ENCODE assay signal across 10 cellular contexts in the genomic region with DNA sequence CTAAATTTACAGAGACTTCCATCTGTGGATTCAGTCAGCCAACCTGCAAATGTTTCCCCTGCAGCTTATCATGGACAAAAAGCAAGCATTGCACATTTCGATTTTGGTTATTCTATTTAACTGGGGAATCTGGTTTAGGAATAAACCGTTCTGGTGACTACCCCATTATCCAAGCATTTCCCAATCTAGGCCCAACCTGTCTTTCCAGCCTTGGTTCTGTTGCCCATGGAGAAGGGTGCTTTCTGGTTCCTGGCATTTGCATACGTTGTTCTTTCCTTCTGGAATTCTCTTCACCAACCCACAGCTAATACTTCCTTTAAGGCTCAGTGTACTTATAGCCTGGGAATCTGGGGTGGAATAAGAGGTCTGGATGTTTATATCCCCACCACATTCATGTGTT. TPM values are rescaled to one million over a fixed set of nuclear protein-coding genes. Genes with fewer than 3 reads are reported as not detected.
DNase-seq lines count a peak whose midpoint lies in the region; ATAC-seq and TF ChIP-seq lines count a peak whose summit lies in the region.
"Had no signal": no experiment of that assay in that cellular context is flagged by ENCODE, and none has a peak within 500 bp of the region (broad histone marks: within the 10 kb centered on the region; RNA-seq: fewer than 3 reads in every experiment).

No MANE protein-coding gene starts in this region.

- H3K4me3 ChIP-seq in HCT116 (replicated peaks in 1 of 2; ENCODE audit: low read depth in 1 of 2, low read length in 2 of 2) (0 out of 4 replicates have a peak overlapping the region, but pooled peaks of 1 of the 2 experiments have one; percentile 82), SJCRH30 (peak overlapping the region; percentile 99), epithelial cell of esophagus (ENCODE audit: low read length) (no peak overlapping the region), prostate gland (no peak overlapping the region)

- H3K9me3 ChIP-seq in HCT116 (ENCODE audit: control insufficient read depth in 1 of 2, insufficient read depth in 1 of 2, low read depth in 1 of 2, low read length in 2 of 2) (no peaks in the 10 kb centered on the region), SJCRH30 (replicated peaks) (no peaks in the 10 kb centered on the region), prostate gland (no peaks in the 10 kb centered on the region)

- no peaks in the 10 kb centered on the region for H3K9me2 ChIP-seq in HCT116 (ENCODE audit: insufficient read depth)

- H3K79me2 ChIP-seq in HCT116 (ENCODE audit: insufficient read depth, low read length): peaks cover 36% of the 10 kb centered on the region

- TF ChIP-seq CTCF in HCT116 (IDR thresholded peaks at IDR 0.05 in 2 of 3, conservative IDR thresholded peaks at IDR 0.05 in 1 of 3; ENCODE audit: borderline replicate concordance in 1 of 3, insufficient read depth in 1 of 3, low read depth in 2 of 3, low read length in 2 of 3): no peak
- TF ChIP-seq CTCF in epithelial cell of esophagus (IDR thresholded peaks at IDR 0.05; ENCODE audit: insufficient read depth, low read depth, low read length, missing control alignments): no peak
- TF ChIP-seq CTCF in prostate gland (IDR thresholded peaks at IDR 0.05): no peak

- H3K4me1 ChIP-seq in HCT116 (ENCODE audit: control insufficient read depth in 1 of 2, insufficient read depth in 2 of 2, low read length in 2 of 2) (peaks cover 9 to 64% of the 10 kb centered on the region in 2 experiments; a peak in 3 of 4 replicates), SJCRH30 (peaks cover 19% of the 10 kb centered on the region), prostate gland (replicated peaks) (no peaks in the 10 kb centered on the region)

- TF ChIP-seq RAD21 in HCT116 (IDR thresholded peaks at IDR 0.05; ENCODE audit: low read depth): no peak

- TF ChIP-seq POLR2A in HCT116 (IDR thresholded peaks at IDR 0.05; ENCODE audit: borderline replicate concordance, extremely low read depth, insufficient read depth, insufficient read length): no peak
- no peak for TF ChIP-seq POLR2A in prostate gland (IDR thresholded peaks at IDR 0.05)

- 42% methylated on average over 3 of the region's 3 CpGs for WGBS in prostate gland

- H4K20me1 ChIP-seq in HCT116 (ENCODE audit: insufficient read depth): peaks cover 13% of the 10 kb centered on the region; the same call in 1 of the 2 replicates

- BruUV-seq in HCT116 (replicated peaks; lab: Mats Ljungman, UMichigan): no TSS peak

- no peaks in the 10 kb centered on the region for H3K27me3 ChIP-seq in HCT116 (ENCODE audit: insufficient read depth, low read length)
- H3K27me3 ChIP-seq in SJCRH30: no peaks in the 10 kb centered on the region
- no peaks in the 10 kb centered on the region for H3K27me3 ChIP-seq in prostate gland (replicated peaks; ENCODE audit: insufficient read depth)
- H3K27me3 ChIP-seq: brain microvascular endothelial cell had no signal

- H3K4me2 ChIP-seq in HCT116 (ENCODE audit: low read length): peak overlapping the region; percentile 87

- CTCF ChIA-PET in HCT116 (lab: Charles Lee): no interaction called here

- no peak for ATAC-seq in HCT116
- ATAC-seq in GM21576 (IDR thresholded peaks at IDR 0.05; ENCODE audit: unreplicated experiment): no peak

- POLR2A ChIA-PET in HCT116 (lab: Charles Lee): no interaction called here

- no peak overlapping the region for H3K27ac ChIP-seq in HCT116 (ENCODE audit: low read depth, low read length)
- H3K27ac ChIP-seq in SJCRH30: no peak overlapping the region
- peak overlapping the region; percentile 89 to 91 for H3K27ac ChIP-seq in prostate gland
- H3K27ac ChIP-seq: brain microvascular endothelial cell had no signal

- no peak overlapping the region for H3K9ac ChIP-seq in HCT116 (ENCODE audit: low read length)

- DNase-seq in HCT116 (ENCODE audit: low read depth, low spot score) (no peak), SJCRH30 (no peak), epithelial cell of esophagus (ENCODE audit: low read depth) (peak; percentile 85), prostate gland (ENCODE audit: low spot score) (no peak), Kasumi-1 (lab: John Stamatoyannopoulos, UW) (no peak), AML-193 (lab: John Stamatoyannopoulos, UW) (no peak), NCI-H2029 treated with DMSO at 0.1 percent for 48 hours (lab: John Stamatoyannopoulos, UW) (no peak)
- DNase-seq: NCI-H2227 treated with DMSO at 0.1 percent for 48 hours had no signal

- no peaks in the 10 kb centered on the region for H3K36me3 ChIP-seq in HCT116 (ENCODE audit: control insufficient read depth in 1 of 2, insufficient read depth in 2 of 2, low read length in 2 of 2)
- H3K36me3 ChIP-seq in SJCRH30: no peaks in the 10 kb centered on the region
- no peaks in the 10 kb centered on the region for H3K36me3 ChIP-seq in prostate gland
- H3K36me3 ChIP-seq: brain microvascular endothelial cell had no signal

- RAD21 ChIA-PET in HCT116 (lab: Charles Lee; ENCODE audit: low non-redundant PET in 1 of 2, low total read pairs in 2 of 2, uncharacterized antibody in 2 of 2, unreplicated experiment in 2 of 2): no interaction called here

- intact Hi-C loops in HCT116 (cut with micrococcal nuclease) (no loop called here), prostate gland (cut with DNase I) (no loop called here)

- no peak overlapping the region for H2AFZ ChIP-seq in HCT116 (ENCODE audit: low read depth, low read length, poor library complexity, severe bottlenecking)

TF ChIP-seq in HCT116, 20 proteins besides CTCF, POLR2A, EP300 and RAD21:
- no peak for TF ChIP-seq CEBPB (IDR thresholded peaks at IDR 0.05; ENCODE audit: low read depth)

RNA-seq across cellular contexts. Expression of gene TMEM123, which starts 1.4 kb away (rescaled TPM):
- total RNA-seq in HCT116 (2021; ENCODE audit: unreplicated experiment) (217 TPM), prostate gland (100 to 1,000 TPM; 205 to 227 TPM)
- 189 and 220 TPM in 2 replicates for polyA plus RNA-seq in HCT116 (2012)
- total RNA-seq in SJCRH30 (2014; rRNA removed; shearing (Covaris generic)): 164 and 188 TPM in 2 replicates

Comparison
In these comparisons a context has a peak if more than half of its experiments do, and no peak if none do; other contexts are left out.
1. H3K27ac ChIP-seq: peak in prostate gland (2 of 2); none in HCT116 (single experiment) and SJCRH30 (single experiment).